Comparison of ENCODE assay signal across 24 cellular contexts in genomic region chr20:35823937-35824336, GRCh38.
"Had no signal": no experiment of that assay in that cellular context is flagged by ENCODE, and none has a peak within 500 bp of the region (broad histone marks: within the 10 kb centered on the region; RNA-seq: fewer than 3 reads in every experiment).

No MANE protein-coding gene starts in this region.

- H3K4me1 ChIP-seq: pancreas had no signal

- H3K27ac Mint-ChIP-seq: activated B cell treated with CpG ODN at 0.5 μM for 24 hours; activated CD4-positive, alpha-beta memory T cell treated with anti-CD3 and anti-CD28 coated beads for 36 hours; activated CD8-positive, alpha-beta memory T cell treated with anti-CD3 and anti-CD28 coated beads, Interleukin-2, amount 10 ng/mL, durations not matched to agents 7 days and 5 days; activated naive CD8-positive, alpha-beta T cell treated with anti-CD3 and anti-CD28 coated beads, Interleukin-2, amount 10 ng/mL, durations not matched to agents 7 days and 5 days; activated T-helper 17 cell treated with anti-CD3 and anti-CD28 coated beads, Interleukin-2, amount 50 U/mL, for 72 hours; stimulated activated memory B cell treated with anti-CD40 and anti-IgM and Interleukin-4, amounts not matched to agents 10 μg/mL and 1 μg/mL and 100 μg/mL, for 72 hours had no signal

- H3K36me3 ChIP-seq: gastrocnemius medialis, pancreas, sigmoid colon, tibial artery, uterus had no signal

- H3K4me3 ChIP-seq: gastrocnemius medialis, heart left ventricle, pancreas, sigmoid colon, spleen, tibial artery, uterus had no signal

- DNase-seq: activated B cell treated with CpG ODN at 0.5 μM for 24 hours; activated CD4-positive, alpha-beta memory T cell treated with anti-CD3 and anti-CD28 coated beads for 36 hours; activated CD4-positive, alpha-beta T cell treated with anti-CD3 and anti-CD28 coated beads for 4 hours; activated CD8-positive, alpha-beta memory T cell treated with anti-CD3 and anti-CD28 coated beads, Interleukin-2, amount 10 ng/mL, durations not matched to agents 7 days and 5 days; activated naive CD4-positive, alpha-beta T cell treated with Interleukin-2 at 50 U/mL for 16 hours; activated naive CD8-positive, alpha-beta T cell treated with anti-CD3 and anti-CD28 coated beads, Interleukin-2, amount 10 ng/mL, durations not matched to agents 7 days and 5 days; activated T-cell treated with anti-CD3 and anti-CD28 coated beads, Interleukin-2, amount 50 U/mL, for 1 hour; anterior cingulate cortex; cortex of kidney; effector CD4-positive, alpha-beta T cell; gastrocnemius medialis; heart left ventricle; kidney glomerular epithelial cell; left ventricle myocardium superior; naive thymus-derived CD8-positive, alpha-beta T cell; pancreas; sigmoid colon; spleen; stimulated activated CD4-positive, alpha-beta T cell treated with anti-CD3 and anti-CD28 coated beads, Interleukin-4, amount 100 ng/mL, for 4 hours; tibial artery; uterus had no signal

- H3K9me3 Mint-ChIP-seq: activated B cell treated with CpG ODN at 0.5 μM for 24 hours; activated CD4-positive, alpha-beta memory T cell treated with anti-CD3 and anti-CD28 coated beads for 36 hours; activated naive CD8-positive, alpha-beta T cell treated with anti-CD3 and anti-CD28 coated beads, Interleukin-2, amount 10 ng/mL, durations not matched to agents 7 days and 5 days; activated T-helper 17 cell treated with anti-CD3 and anti-CD28 coated beads, Interleukin-2, amount 50 U/mL, for 72 hours; central memory CD8-positive, alpha-beta T cell; naive thymus-derived CD8-positive, alpha-beta T cell; stimulated activated memory B cell treated with anti-CD40 and anti-IgM and Interleukin-4, amounts not matched to agents 10 μg/mL and 1 μg/mL and 100 μg/mL, for 72 hours had no signal

- H3K4me3 Mint-ChIP-seq: activated B cell treated with CpG ODN at 0.5 μM for 24 hours; activated CD4-positive, alpha-beta memory T cell treated with anti-CD3 and anti-CD28 coated beads for 36 hours; activated CD8-positive, alpha-beta memory T cell treated with anti-CD3 and anti-CD28 coated beads, Interleukin-2, amount 10 ng/mL, durations not matched to agents 7 days and 5 days; activated naive CD8-positive, alpha-beta T cell treated with anti-CD3 and anti-CD28 coated beads, Interleukin-2, amount 10 ng/mL, durations not matched to agents 7 days and 5 days; activated T-helper 17 cell treated with anti-CD3 and anti-CD28 coated beads, Interleukin-2, amount 50 U/mL, for 72 hours; central memory CD8-positive, alpha-beta T cell; naive thymus-derived CD8-positive, alpha-beta T cell; stimulated activated memory B cell treated with anti-CD40 and anti-IgM and Interleukin-4, amounts not matched to agents 10 μg/mL and 1 μg/mL and 100 μg/mL, for 72 hours had no signal

- H3K27me3 Mint-ChIP-seq: activated B cell treated with CpG ODN at 0.5 μM for 24 hours; activated CD4-positive, alpha-beta memory T cell treated with anti-CD3 and anti-CD28 coated beads for 36 hours; activated CD8-positive, alpha-beta memory T cell treated with anti-CD3 and anti-CD28 coated beads, Interleukin-2, amount 10 ng/mL, durations not matched to agents 7 days and 5 days; activated naive CD8-positive, alpha-beta T cell treated with anti-CD3 and anti-CD28 coated beads, Interleukin-2, amount 10 ng/mL, durations not matched to agents 7 days and 5 days; activated T-helper 17 cell treated with anti-CD3 and anti-CD28 coated beads, Interleukin-2, amount 50 U/mL, for 72 hours; central memory CD8-positive, alpha-beta T cell; naive thymus-derived CD8-positive, alpha-beta T cell; stimulated activated memory B cell treated with anti-CD40 and anti-IgM and Interleukin-4, amounts not matched to agents 10 μg/mL and 1 μg/mL and 100 μg/mL, for 72 hours had no signal

- H3K27me3 ChIP-seq: gastrocnemius medialis, heart left ventricle, pancreas, sigmoid colon, spleen, tibial artery, uterus had no signal

- ATAC-seq: activated CD8-positive, alpha-beta memory T cell treated with anti-CD3 and anti-CD28 coated beads, Interleukin-2, amount 10 ng/mL, durations not matched to agents 7 days and 5 days; activated T-helper 17 cell treated with anti-CD3 and anti-CD28 coated beads, Interleukin-2, amount 50 U/mL, for 72 hours; gastrocnemius medialis; heart left ventricle; left ventricle myocardium superior; naive thymus-derived CD8-positive, alpha-beta T cell; pancreas; stimulated activated memory B cell treated with anti-CD40 and anti-IgM and Interleukin-4, amounts not matched to agents 10 μg/mL and 1 μg/mL and 100 μg/mL, for 72 hours had no signal

- H3K9me3 ChIP-seq: gastrocnemius medialis, heart left ventricle, pancreas, sigmoid colon, spleen, tibial artery, uterus had no signal

- H3K27ac ChIP-seq: heart left ventricle, pancreas, sigmoid colon, spleen, tibial artery, uterus had no signal
